Comparison of ENCODE assay signal across 33 cellular contexts in the genomic region with DNA sequence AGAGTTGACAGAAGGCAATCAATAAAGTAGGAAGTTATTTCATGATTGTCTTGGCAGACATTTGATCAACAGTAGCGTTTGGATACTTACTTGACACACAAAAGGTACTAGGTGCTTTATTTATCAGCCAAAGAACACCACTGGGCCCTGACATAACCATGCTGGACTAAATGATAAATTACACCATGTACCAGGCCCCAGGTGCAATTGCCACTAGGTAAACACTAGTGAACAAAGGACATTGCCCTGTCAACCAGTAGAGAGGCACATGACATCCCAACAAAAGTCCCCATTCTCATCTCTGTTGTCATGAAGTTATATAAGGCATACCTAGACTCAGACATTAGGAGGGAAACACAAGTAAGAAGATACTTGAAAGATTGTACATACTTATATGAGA.
"Had no signal": no experiment of that assay in that cellular context is flagged by ENCODE, and none has a peak within 500 bp of the region (broad histone marks: within the 10 kb centered on the region; RNA-seq: fewer than 3 reads in every experiment).

No MANE protein-coding gene starts in this region.

- ATAC-seq: activated CD4-positive, CD25-positive, alpha-beta regulatory T cell treated with anti-CD3 and anti-CD28 coated beads, Interleukin-2, amount 50 U/mL, for 24 hours; activated CD8-positive, alpha-beta T cell treated with anti-CD3 and anti-CD28 coated beads for 36 hours; activated naive CD8-positive, alpha-beta T cell treated with anti-CD3 and anti-CD28 coated beads, Interleukin-2, amount 50 U/mL, for 24 hours; activated T-cell treated with anti-CD3 and anti-CD28 coated beads, Interleukin-2, amount 50 U/mL, for 4 hours; activated T-helper 17 cell treated with anti-CD3 and anti-CD28 coated beads, Interleukin-2, amount 50 U/mL, for 72 hours; body of pancreas; effector memory CD8-positive, alpha-beta T cell; gastroesophageal sphincter; heart right ventricle; T-helper 17 cell had no signal

- FAIRE-seq: colon had no signal

- H3K27ac ChIP-seq: adrenal gland, body of pancreas, esophagus squamous epithelium, gastroesophageal sphincter, heart right ventricle, WERI-Rb-1 had no signal

- H3K4me1 ChIP-seq: adrenal gland, body of pancreas, esophagus squamous epithelium, gastroesophageal sphincter, heart right ventricle had no signal

- H3K9me3 ChIP-seq: adrenal gland, body of pancreas, esophagus squamous epithelium, gastroesophageal sphincter had no signal

- H3K4me3 ChIP-seq: adrenal gland, body of pancreas, esophagus squamous epithelium, gastroesophageal sphincter, heart right ventricle had no signal

- H3K27me3 ChIP-seq: adrenal gland, body of pancreas, esophagus squamous epithelium, gastroesophageal sphincter had no signal

- DNase-seq: activated B cell treated with CpG ODN at 0.5 μM for 24 hours; activated CD4-positive, alpha-beta T cell treated with anti-CD3 and anti-CD28 coated beads for 48 hours; activated CD4-positive, alpha-beta T cell treated with anti-CD3 and anti-CD28 coated beads, Interleukin-2, amount 50 U/mL, for 1 hour; activated CD4-positive, alpha-beta T cell treated with anti-CD3 and anti-CD28 coated beads, Interleukin-2, amount 50 U/mL, for 48 hours; activated CD8-positive, alpha-beta memory T cell treated with anti-CD3 and anti-CD28 coated beads for 24 hours; activated CD8-positive, alpha-beta T cell treated with anti-CD3 and anti-CD28 coated beads for 36 hours; activated effector memory CD4-positive, alpha-beta T cell treated with Interleukin-2 at 50 U/mL for 16 hours; activated gamma-delta T cell treated with Interleukin-2 at 50 U/mL for 16 hours; activated naive CD4-positive, alpha-beta T cell treated with anti-CD3 and anti-CD28 coated beads, Interleukin-2, amount 50 U/mL, for 16 hours; activated naive CD4-positive, alpha-beta T cell treated with Interleukin-2 at 50 U/mL for 16 hours; activated naive CD8-positive, alpha-beta T cell treated with anti-CD3 and anti-CD28 coated beads for 36 hours; activated naive CD8-positive, alpha-beta T cell treated with anti-CD3 and anti-CD28 coated beads, Interleukin-2, amount 50 U/mL, for 24 hours; activated T-cell treated with anti-CD3 and anti-CD28 coated beads, Interleukin-2, amount 50 U/mL, for 4 hours; adrenal gland; amygdala; aorta; body of pancreas; caudate nucleus; cortex of kidney; dermis blood vessel endothelial cell; effector CD4-positive, alpha-beta T cell; effector memory CD8-positive, alpha-beta T cell; erythroblast; esophagus squamous epithelium; foreskin melanocyte; heart right ventricle; T-helper 17 cell; T1000; WERI-Rb-1 had no signal

- H3K36me3 ChIP-seq: adrenal gland, esophagus squamous epithelium, gastroesophageal sphincter, heart right ventricle, WERI-Rb-1 had no signal
